In genomic region chr19:50830266-50831025, GRCh38 we compare ENCODE assay signal across 21 cellular contexts. TPM values are rescaled to one million over a fixed set of nuclear protein-coding genes. Genes with fewer than 3 reads are reported as not detected.
DNase-seq lines count a peak whose midpoint lies in the region; ATAC-seq and TF ChIP-seq lines count a peak whose summit lies in the region.
"Had no signal": no experiment of that assay in that cellular context is flagged by ENCODE, and none has a peak within 500 bp of the region (broad histone marks: within the 10 kb centered on the region; RNA-seq: fewer than 3 reads in every experiment).

No MANE protein-coding gene starts in this region.

- H3K9ac ChIP-seq in mucosa of rectum (ENCODE audit: low read depth in 1 of 2, low read length in 2 of 2): peak overlapping the region in 1 of 2 donors; percentile 47

- H3K4me3 ChIP-seq in SJCRH30 (no peak overlapping the region), mucosa of rectum (ENCODE audit: low read length in 2 of 2) (no peak overlapping the region), body of pancreas (no peak overlapping the region)
- H3K4me3 ChIP-seq: adrenal gland, right atrium auricular region had no signal

- ATAC-seq in body of pancreas (no peak), HG02981 (IDR thresholded peaks at IDR 0.05; ENCODE audit: unreplicated experiment) (no peak)
- ATAC-seq: activated CD8-positive, alpha-beta T cell treated with anti-CD3 and anti-CD28 coated beads for 36 hours; naive thymus-derived CD4-positive, alpha-beta T cell had no signal

- H3K4me1 ChIP-seq in SJCRH30: peaks cover 20% of the 10 kb centered on the region
- peaks cover 5% of the 10 kb centered on the region in 2 donors for H3K4me1 ChIP-seq in mucosa of rectum (ENCODE audit: control insufficient read depth in 2 of 2, insufficient read depth in 2 of 2, low read length in 2 of 2)
- peaks cover 9% of the 10 kb centered on the region for H3K4me1 ChIP-seq in body of pancreas

- DNase-seq in SJCRH30 (peak; percentile 86 to 88), body of pancreas (no peak), GM20000 (ENCODE audit: low spot score) (no peak)
- DNase-seq: activated CD4-positive, CD25-positive, alpha-beta regulatory T cell treated with anti-CD3 and anti-CD28 coated beads, Interleukin-2, amount 50 U/mL, for 72 hours; activated CD8-positive, alpha-beta T cell treated with anti-CD3 and anti-CD28 coated beads for 36 hours; Calu3; EL; glutamatergic neuron; Kasumi-1; mesenchymal stem cell; naive thymus-derived CD4-positive, alpha-beta T cell; NCI-H2029 treated with DMSO at 0.1 percent for 48 hours; NCI-H226; NCI-H774 had no signal

- no peaks in the 10 kb centered on the region for H3K36me3 ChIP-seq in SJCRH30
- no peaks in the 10 kb centered on the region for H3K36me3 ChIP-seq in mucosa of rectum (ENCODE audit: control insufficient read depth in 2 of 2, insufficient read depth in 2 of 2, low read length in 2 of 2)
- no peaks in the 10 kb centered on the region for H3K36me3 ChIP-seq in body of pancreas (replicated peaks in 1 of 2; ENCODE audit: insufficient read depth in 1 of 2, low read depth in 2 of 2)
- H3K36me3 ChIP-seq: adrenal gland, right atrium auricular region had no signal

- H3K9me3 ChIP-seq in SJCRH30 (replicated peaks) (no peaks in the 10 kb centered on the region), mucosa of rectum (ENCODE audit: control insufficient read depth in 2 of 2, low read length in 2 of 2) (no peaks in the 10 kb centered on the region), body of pancreas (no peaks in the 10 kb centered on the region)
- H3K9me3 ChIP-seq: adrenal gland, right atrium auricular region had no signal

- 0 out of 2 replicates have a peak overlapping the region, but pooled peaks have one; percentile 3 for H3K27ac ChIP-seq in C4-2B
- H3K27ac ChIP-seq in SJCRH30: peak overlapping the region; percentile 16; the same call in 1 of the 2 replicates
- H3K27ac ChIP-seq in mucosa of rectum (ENCODE audit: low read depth in 2 of 2, low read length in 2 of 2): peak overlapping the region; percentile 32 to 70
- H3K27ac ChIP-seq in body of pancreas: no peak overlapping the region
- H3K27ac ChIP-seq: right atrium auricular region had no signal

- intact Hi-C loops in body of pancreas (cut with DNase I): no loop called here

- 53 to 72% methylated on average over 11 to 17 of the region's 17 CpGs for WGBS in body of pancreas, 2 donors

- no peak for TF ChIP-seq POLR2A in body of pancreas (IDR thresholded peaks at IDR 0.05)

- TF ChIP-seq CTCF in C4-2B (conservative IDR thresholded peaks at IDR 0.05): no peak
- no peak for TF ChIP-seq CTCF in body of pancreas (IDR thresholded peaks at IDR 0.05)
- TF ChIP-seq CTCF in GM20000 (IDR thresholded peaks at IDR 0.05; ENCODE audit: extremely low read depth, missing control alignments): no peak

- H3K27me3 ChIP-seq in SJCRH30 (no peaks in the 10 kb centered on the region), mucosa of rectum (ENCODE audit: control insufficient read depth in 2 of 2, insufficient read depth in 2 of 2, low read length in 2 of 2) (peaks cover 0 to 3% of the 10 kb centered on the region in 2 donors), body of pancreas (no peaks in the 10 kb centered on the region)
- H3K27me3 ChIP-seq: adrenal gland, right atrium auricular region had no signal

RNA-seq across cellular contexts. Expression of gene KLK15, which starts 2.9 kb away (rescaled TPM):
- total RNA-seq in SJCRH30 (2014; rRNA removed; shearing (Covaris generic)): not detected in 2 replicates
- not detected for total RNA-seq in body of pancreas
- total RNA-seq: activated CD8-positive, alpha-beta T cell treated with anti-CD3 and anti-CD28 coated beads for 36 hours; Calu3; fibroblast of lung; naive thymus-derived CD4-positive, alpha-beta T cell; osteocyte; right atrium auricular region had no signal

RNA-seq across cellular contexts. Expression of gene KLK1, which starts 6.9 kb away (rescaled TPM):
- 0.13 and 0.18 TPM in 2 replicates for total RNA-seq in SJCRH30 (2014; rRNA removed; shearing (Covaris generic))
- 100 to 1,000 TPM; 937 to 947 TPM for total RNA-seq in body of pancreas
- total RNA-seq: Calu3, fibroblast of lung, osteocyte had no signal

RNA-seq across cellular contexts. Expression of gene KLK3, which starts 24.3 kb away (rescaled TPM):
- total RNA-seq in SJCRH30 (2014; rRNA removed; shearing (Covaris generic)): not detected in 2 replicates
- total RNA-seq in body of pancreas: not detected
- total RNA-seq: activated CD8-positive, alpha-beta T cell treated with anti-CD3 and anti-CD28 coated beads for 36 hours; Calu3; fibroblast of lung; naive thymus-derived CD4-positive, alpha-beta T cell; osteocyte; right atrium auricular region had no signal

RNA-seq across cellular contexts. Expression of gene ACP4, which starts 40.2 kb away (rescaled TPM):
- total RNA-seq in SJCRH30 (2014; rRNA removed; shearing (Covaris generic)): not detected in 2 replicates
- total RNA-seq in body of pancreas: not detected
- total RNA-seq: activated CD8-positive, alpha-beta T cell treated with anti-CD3 and anti-CD28 coated beads for 36 hours; adrenal gland; Calu3; fibroblast of lung; naive thymus-derived CD4-positive, alpha-beta T cell; osteocyte; right atrium auricular region had no signal

RNA-seq across cellular contexts. Expression of gene KLK2, which starts 42.8 kb away (rescaled TPM):
- total RNA-seq in SJCRH30 (2014; rRNA removed; shearing (Covaris generic)): not detected in 2 replicates
- not detected for total RNA-seq in body of pancreas
- total RNA-seq: Calu3; fibroblast of lung; naive thymus-derived CD4-positive, alpha-beta T cell; osteocyte; right atrium auricular region had no signal

Comparison
In these comparisons a context has a peak if more than half of its experiments do, and no peak if none do; other contexts are left out.
1. H3K27ac ChIP-seq: peak in C4-2B (single experiment), SJCRH30 (single experiment) and mucosa of rectum (2 of 2); none in body of pancreas (0 of 4).
2. DNase-seq: peak in SJCRH30 (2 of 2); none in body of pancreas (0 of 4) and GM20000 (single experiment).
3. RNA of gene KLK1, which starts 6.9 kb away (total RNA-seq): 937 to 947 TPM in body of pancreas; 0.13 to 0.18 TPM in SJCRH30; every median in the first group is over 100 times any median in the second.